11 cellular contexts compared by ENCODE assay signal in the genomic region with DNA sequence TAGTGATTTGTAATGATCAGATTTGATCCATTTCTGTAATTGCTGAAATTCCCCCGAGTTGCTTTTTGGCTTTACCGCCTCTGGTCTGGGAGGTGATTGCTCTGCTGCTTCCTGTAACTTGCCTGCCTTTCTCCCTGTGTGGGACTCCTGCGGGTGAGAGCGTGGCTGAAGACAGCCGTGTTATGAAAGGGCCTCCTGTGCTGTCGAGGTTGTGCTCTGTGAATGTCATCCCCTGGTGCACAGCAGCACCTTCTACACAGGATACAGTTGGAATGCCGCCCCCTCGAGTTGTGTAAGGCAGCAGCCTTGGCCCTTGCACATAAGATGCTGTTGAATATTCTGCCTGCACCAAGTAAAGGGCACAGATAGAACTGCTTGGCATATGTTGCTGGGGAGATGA. TPM values are rescaled to one million over a fixed set of nuclear protein-coding genes. Genes with fewer than 3 reads are reported as not detected.
DNase-seq lines count a peak whose midpoint lies in the region; ATAC-seq, FAIRE-seq and TF ChIP-seq lines count a peak whose summit lies in the region.
"Had no signal": no experiment of that assay in that cellular context is flagged by ENCODE, and none has a peak within 500 bp of the region (broad histone marks: within the 10 kb centered on the region; RNA-seq: fewer than 3 reads in every experiment).

No MANE protein-coding gene starts in this region.

- H3K27ac Mint-ChIP-seq in immature natural killer cell = peak overlapping the region in 4 of 6 donors; percentile 11 to 52 (median 22)

- H3K27me3 Mint-ChIP-seq in immature natural killer cell (ENCODE audit: low read depth in 3 of 3) = peaks cover 0 to 3% (median under 1%) of the 10 kb centered on the region in 3 donors

- ATAC-seq in A549 = peak; percentile 52 to 56
- ATAC-seq in HG02870 (IDR thresholded peaks at IDR 0.05; ENCODE audit: unreplicated experiment) = no peak
- ATAC-seq in HG03139 (IDR thresholded peaks at IDR 0.05; ENCODE audit: unreplicated experiment) = no peak

- H3K9me3 Mint-ChIP-seq in immature natural killer cell = no peaks in the 10 kb centered on the region

- CTCF ChIA-PET in A549 (lab: Yijun Ruan, JAX) = no interaction called here

- no peaks in the 10 kb centered on the region for H3K9me3 ChIP-seq in A549

- DNase-seq in A549 (ENCODE audit: low read depth in 1 of 2, low spot score in 1 of 2) (peak in 1 of 2 experiments; percentile 23), immature natural killer cell (peak in 1 of 3 donors; percentile 8), amniotic stem cell (lab: John Stamatoyannopoulos, UW) (no peak), NCI-H510A treated with DMSO at 0.1 percent for 48 hours (lab: John Stamatoyannopoulos, UW) (no peak)
- peak; percentile 64 for DNase-seq in Jurkat, Clone E6-1 (ENCODE audit: low read depth, low spot score)
- peak; percentile 45 to 47 for DNase-seq in activated T-cell treated with anti-CD3 and anti-CD28 coated beads, Interleukin-2, amount 50 U/mL, for 48 hours
- DNase-seq: COR-L47, NCI-H524 had no signal

- H3K36me3 Mint-ChIP-seq in immature natural killer cell = peaks cover 0 to 12% (median 8%) of the 10 kb centered on the region in 3 donors

- no peak overlapping the region for H3K27ac ChIP-seq in A549

- 96% methylated on average over 4 of the region's 8 CpGs for WGBS in A549 (ENCODE audit: missing lambda C conversion rate)

- FAIRE-seq in A549 (lab: Jason Lieb, UNC) = no peak
- FAIRE-seq: endothelial cell of umbilical vein had no signal

- TF ChIP-seq EP300 in A549 (IDR thresholded peaks at IDR 0.05) = no peak

- H3K4me2 ChIP-seq in A549 = no peak overlapping the region

- peaks cover 31 to 53% of the 10 kb centered on the region in 2 donors for H3K4me1 Mint-ChIP-seq in immature natural killer cell

- TF ChIP-seq POLR2A in A549 (IDR thresholded peaks at IDR 0.05; ENCODE audit: low read length) = no peak

- TF ChIP-seq CTCF in A549 (IDR thresholded peaks at IDR 0.05) = no peak

- POLR2A ChIA-PET in A549 (lab: Yijun Ruan, JAX) = no interaction called here

- peak overlapping the region in 1 of 5 donors; percentile 3 for H3K4me3 Mint-ChIP-seq in immature natural killer cell

- H3K4me3 ChIP-seq in A549 = no peak overlapping the region
- no peak overlapping the region for H3K4me3 ChIP-seq in Jurkat, Clone E6-1 (ENCODE audit: low read length)

- no peak for TF ChIP-seq RAD21 in A549 (conservative IDR thresholded peaks at IDR 0.05 in 1 of 2, IDR thresholded peaks at IDR 0.05 in 1 of 2)

- H3K4me1 ChIP-seq in A549 = peaks cover 31% of the 10 kb centered on the region

TF ChIP-seq in A549, 52 proteins besides CTCF, POLR2A, EP300 and RAD21:
- TF ChIP-seq, protein P1, sequence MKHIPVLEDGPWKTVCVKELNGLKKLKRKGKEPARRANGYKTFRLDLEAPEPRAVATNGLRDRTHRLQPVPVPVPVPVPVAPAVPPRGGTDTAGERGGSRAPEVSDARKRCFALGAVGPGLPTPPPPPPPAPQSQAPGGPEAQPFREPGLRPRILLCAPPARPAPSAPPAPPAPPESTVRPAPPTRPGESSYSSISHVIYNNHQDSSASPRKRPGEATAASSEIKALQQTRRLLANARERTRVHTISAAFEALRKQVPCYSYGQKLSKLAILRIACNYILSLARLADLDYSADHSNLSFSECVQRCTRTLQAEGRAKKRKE (CRISPR knock-in tag; IDR thresholded peaks at IDR 0.05; ENCODE audit: low read depth) = no peak
- TF ChIP-seq PBX3 (IDR thresholded peaks at IDR 0.05) (no peak), SMC3 (IDR thresholded peaks at IDR 0.05) (no peak), EHF (CRISPR knock-in tag; IDR thresholded peaks at IDR 0.05) (no peak), ZC3H11A (IDR thresholded peaks at IDR 0.05) (no peak), RCOR1 (IDR thresholded peaks at IDR 0.05; ENCODE audit: low read depth, low read length) (no peak), ZSCAN20 (CRISPR knock-in tag; IDR thresholded peaks at IDR 0.05) (no peak), CEBPB (IDR thresholded peaks at IDR 0.05) (no peak), KDM5A (IDR thresholded peaks at IDR 0.05) (no peak), FOSL2 (IDR thresholded peaks at IDR 0.05) (no peak), FOSL2 (CRISPR knock-in tag; IDR thresholded peaks at IDR 0.05) (no peak), NR3C1 (IDR thresholded peaks at IDR 0.05) (no peak)

RNA-seq across cellular contexts. Expression of gene SOD1, which starts 5.9 kb away (rescaled TPM):
- 355 and 488 TPM in 2 replicates for polyA plus RNA-seq in A549 (2011; rRNA removed)
- polyA plus RNA-seq in A549 (2012; cell fraction: cytosol; rRNA removed) = 427 and 610 TPM in 2 replicates
- 188 and 226 TPM in 2 replicates for polyA plus RNA-seq in A549 (2012; cell fraction: nucleus; rRNA removed)
- 551 to 579 TPM (median 577 TPM) in 3 replicates for polyA plus RNA-seq in A549 (2017; fragmentation: RNase III; extraction: RNeasy Plus Mini Kit Qiagen cat#74134 plus additional on column Dnase treatment)
- polyA minus RNA-seq in A549 (2011; rRNA and poly(A)+ RNA removed) = 104 and 106 TPM in 2 replicates
- polyA plus RNA-seq in Jurkat, Clone E6-1 (2012; ENCODE audit: insufficient read depth, insufficient read length) = 663 TPM
- 100 to 1,000 TPM; 265 to 433 (median 333) TPM for polyA plus RNA-seq in immature natural killer cell

Comparison
In these comparisons a context has a peak if more than half of its experiments do, and no peak if none do; other contexts are left out.
1. ATAC-seq: peak in A549 (2 of 2); none in HG02870 (single experiment) and HG03139 (single experiment).
2. DNase-seq: peak in Jurkat, Clone E6-1 (single experiment) and activated T-cell treated with anti-CD3 and anti-CD28 coated beads, Interleukin-2, amount 50 U/mL, for 48 hours (2 of 2); none in amniotic stem cell (single experiment) and NCI-H510A treated with DMSO at 0.1 percent for 48 hours (single experiment).